In genomic region chr2:106117882-106118684, GRCh38 we compare ENCODE assay signal across 1 cellular context.
TF ChIP-seq lines count a peak whose summit lies in the region.

No MANE protein-coding gene starts in this region.

TF ChIP-seq in H1, 55 proteins besides CTCF, POLR2A, EP300 and RAD21:
- TF ChIP-seq BACH1 (IDR thresholded peaks at IDR 0.05; ENCODE audit: low read length): no peak
- TF ChIP-seq JUND (IDR thresholded peaks at IDR 0.05; ENCODE audit: low read length): no peak
- no peak for TF ChIP-seq CHD1 (IDR thresholded peaks at IDR 0.05; ENCODE audit: low read depth, low read length)
- TF ChIP-seq, protein P1, sequence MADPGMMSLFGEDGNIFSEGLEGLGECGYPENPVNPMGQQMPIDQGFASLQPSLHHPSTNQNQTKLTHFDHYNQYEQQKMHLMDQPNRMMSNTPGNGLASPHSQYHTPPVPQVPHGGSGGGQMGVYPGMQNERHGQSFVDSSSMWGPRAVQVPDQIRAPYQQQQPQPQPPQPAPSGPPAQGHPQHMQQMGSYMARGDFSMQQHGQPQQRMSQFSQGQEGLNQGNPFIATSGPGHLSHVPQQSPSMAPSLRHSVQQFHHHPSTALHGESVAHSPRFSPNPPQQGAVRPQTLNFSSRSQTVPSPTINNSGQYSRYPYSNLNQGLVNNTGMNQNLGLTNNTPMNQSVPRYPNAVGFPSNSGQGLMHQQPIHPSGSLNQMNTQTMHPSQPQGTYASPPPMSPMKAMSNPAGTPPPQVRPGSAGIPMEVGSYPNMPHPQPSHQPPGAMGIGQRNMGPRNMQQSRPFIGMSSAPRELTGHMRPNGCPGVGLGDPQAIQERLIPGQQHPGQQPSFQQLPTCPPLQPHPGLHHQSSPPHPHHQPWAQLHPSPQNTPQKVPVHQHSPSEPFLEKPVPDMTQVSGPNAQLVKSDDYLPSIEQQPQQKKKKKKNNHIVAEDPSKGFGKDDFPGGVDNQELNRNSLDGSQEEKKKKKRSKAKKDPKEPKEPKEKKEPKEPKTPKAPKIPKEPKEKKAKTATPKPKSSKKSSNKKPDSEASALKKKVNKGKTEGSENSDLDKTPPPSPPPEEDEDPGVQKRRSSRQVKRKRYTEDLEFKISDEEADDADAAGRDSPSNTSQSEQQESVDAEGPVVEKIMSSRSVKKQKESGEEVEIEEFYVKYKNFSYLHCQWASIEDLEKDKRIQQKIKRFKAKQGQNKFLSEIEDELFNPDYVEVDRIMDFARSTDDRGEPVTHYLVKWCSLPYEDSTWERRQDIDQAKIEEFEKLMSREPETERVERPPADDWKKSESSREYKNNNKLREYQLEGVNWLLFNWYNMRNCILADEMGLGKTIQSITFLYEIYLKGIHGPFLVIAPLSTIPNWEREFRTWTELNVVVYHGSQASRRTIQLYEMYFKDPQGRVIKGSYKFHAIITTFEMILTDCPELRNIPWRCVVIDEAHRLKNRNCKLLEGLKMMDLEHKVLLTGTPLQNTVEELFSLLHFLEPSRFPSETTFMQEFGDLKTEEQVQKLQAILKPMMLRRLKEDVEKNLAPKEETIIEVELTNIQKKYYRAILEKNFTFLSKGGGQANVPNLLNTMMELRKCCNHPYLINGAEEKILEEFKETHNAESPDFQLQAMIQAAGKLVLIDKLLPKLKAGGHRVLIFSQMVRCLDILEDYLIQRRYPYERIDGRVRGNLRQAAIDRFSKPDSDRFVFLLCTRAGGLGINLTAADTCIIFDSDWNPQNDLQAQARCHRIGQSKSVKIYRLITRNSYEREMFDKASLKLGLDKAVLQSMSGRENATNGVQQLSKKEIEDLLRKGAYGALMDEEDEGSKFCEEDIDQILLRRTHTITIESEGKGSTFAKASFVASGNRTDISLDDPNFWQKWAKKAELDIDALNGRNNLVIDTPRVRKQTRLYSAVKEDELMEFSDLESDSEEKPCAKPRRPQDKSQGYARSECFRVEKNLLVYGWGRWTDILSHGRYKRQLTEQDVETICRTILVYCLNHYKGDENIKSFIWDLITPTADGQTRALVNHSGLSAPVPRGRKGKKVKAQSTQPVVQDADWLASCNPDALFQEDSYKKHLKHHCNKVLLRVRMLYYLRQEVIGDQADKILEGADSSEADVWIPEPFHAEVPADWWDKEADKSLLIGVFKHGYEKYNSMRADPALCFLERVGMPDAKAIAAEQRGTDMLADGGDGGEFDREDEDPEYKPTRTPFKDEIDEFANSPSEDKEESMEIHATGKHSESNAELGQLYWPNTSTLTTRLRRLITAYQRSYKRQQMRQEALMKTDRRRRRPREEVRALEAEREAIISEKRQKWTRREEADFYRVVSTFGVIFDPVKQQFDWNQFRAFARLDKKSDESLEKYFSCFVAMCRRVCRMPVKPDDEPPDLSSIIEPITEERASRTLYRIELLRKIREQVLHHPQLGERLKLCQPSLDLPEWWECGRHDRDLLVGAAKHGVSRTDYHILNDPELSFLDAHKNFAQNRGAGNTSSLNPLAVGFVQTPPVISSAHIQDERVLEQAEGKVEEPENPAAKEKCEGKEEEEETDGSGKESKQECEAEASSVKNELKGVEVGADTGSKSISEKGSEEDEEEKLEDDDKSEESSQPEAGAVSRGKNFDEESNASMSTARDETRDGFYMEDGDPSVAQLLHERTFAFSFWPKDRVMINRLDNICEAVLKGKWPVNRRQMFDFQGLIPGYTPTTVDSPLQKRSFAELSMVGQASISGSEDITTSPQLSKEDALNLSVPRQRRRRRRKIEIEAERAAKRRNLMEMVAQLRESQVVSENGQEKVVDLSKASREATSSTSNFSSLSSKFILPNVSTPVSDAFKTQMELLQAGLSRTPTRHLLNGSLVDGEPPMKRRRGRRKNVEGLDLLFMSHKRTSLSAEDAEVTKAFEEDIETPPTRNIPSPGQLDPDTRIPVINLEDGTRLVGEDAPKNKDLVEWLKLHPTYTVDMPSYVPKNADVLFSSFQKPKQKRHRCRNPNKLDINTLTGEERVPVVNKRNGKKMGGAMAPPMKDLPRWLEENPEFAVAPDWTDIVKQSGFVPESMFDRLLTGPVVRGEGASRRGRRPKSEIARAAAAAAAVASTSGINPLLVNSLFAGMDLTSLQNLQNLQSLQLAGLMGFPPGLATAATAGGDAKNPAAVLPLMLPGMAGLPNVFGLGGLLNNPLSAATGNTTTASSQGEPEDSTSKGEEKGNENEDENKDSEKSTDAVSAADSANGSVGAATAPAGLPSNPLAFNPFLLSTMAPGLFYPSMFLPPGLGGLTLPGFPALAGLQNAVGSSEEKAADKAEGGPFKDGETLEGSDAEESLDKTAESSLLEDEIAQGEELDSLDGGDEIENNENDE (IDR thresholded peaks at IDR 0.05; ENCODE audit: insufficient replicate concordance, low read length): no peak
- TF ChIP-seq TAF1 (IDR thresholded peaks at IDR 0.05; ENCODE audit: low read depth, low read length): no peak
- no peak for TF ChIP-seq NRF1 (IDR thresholded peaks at IDR 0.05; ENCODE audit: low read depth, low read length)
- no peak for TF ChIP-seq EGR1 (IDR thresholded peaks at IDR 0.05; ENCODE audit: borderline replicate concordance, low read depth, low read length)
- no peak for TF ChIP-seq POU5F1 (IDR thresholded peaks at IDR 0.05; ENCODE audit: low read depth, low read length)
- no peak for TF ChIP-seq SIRT6 (IDR thresholded peaks at IDR 0.05; ENCODE audit: low read length)
- TF ChIP-seq SUZ12 (IDR thresholded peaks at IDR 0.05; ENCODE audit: low read length): no peak
- TF ChIP-seq FOSL1 (IDR thresholded peaks at IDR 0.05; ENCODE audit: insufficient read depth, low read depth, low read length): no peak
- no peak for TF ChIP-seq NANOG (IDR thresholded peaks at IDR 0.05; ENCODE audit: insufficient read depth, low read depth, low read length, poor library complexity, severe bottlenecking)
- TF ChIP-seq SIX5 (IDR thresholded peaks at IDR 0.05; ENCODE audit: low read depth, low read length): no peak
- TF ChIP-seq CEBPB (IDR thresholded peaks at IDR 0.05; ENCODE audit: low read depth, low read length): no peak
- TF ChIP-seq JUN (IDR thresholded peaks at IDR 0.05; ENCODE audit: low read depth, low read length): no peak
- no peak for TF ChIP-seq GTF2F1 (IDR thresholded peaks at IDR 0.05; ENCODE audit: borderline replicate concordance, low read depth, low read length)
- TF ChIP-seq POLR2AphosphoS5 (IDR thresholded peaks at IDR 0.05; ENCODE audit: low read depth, low read length): no peak
- TF ChIP-seq E2F6 (IDR thresholded peaks at IDR 0.05): no peak
- TF ChIP-seq MAFK (IDR thresholded peaks at IDR 0.05; ENCODE audit: low read depth, low read length): no peak
- no peak for TF ChIP-seq KDM1A (IDR thresholded peaks at IDR 0.05; ENCODE audit: borderline replicate concordance, low read length)
